In genomic region chr20:4673371-4674001, GRCh38 we compare ENCODE assay signal across 1 cellular context.
TF ChIP-seq lines count a peak whose summit lies in the region.

No MANE protein-coding gene starts in this region.

TF ChIP-seq in GM23338, 12 proteins besides CTCF, POLR2A, EP300 and RAD21 (continued from another document):
- TF ChIP-seq ZNF462 (CRISPR knock-in tag; IDR thresholded peaks at IDR 0.05) (no peak), CREB1 (CRISPR knock-in tag; IDR thresholded peaks at IDR 0.05; ENCODE audit: low read depth) (no peak), EZH2 (IDR thresholded peaks at IDR 0.05; ENCODE audit: low read depth, unreplicated experiment) (no peak), STAT1 (IDR thresholded peaks at IDR 0.05; ENCODE audit: unreplicated experiment) (no peak), ETS1 (IDR thresholded peaks at IDR 0.05) (no peak)
